Comparison of ENCODE assay signal across 23 cellular contexts in the genomic region with DNA sequence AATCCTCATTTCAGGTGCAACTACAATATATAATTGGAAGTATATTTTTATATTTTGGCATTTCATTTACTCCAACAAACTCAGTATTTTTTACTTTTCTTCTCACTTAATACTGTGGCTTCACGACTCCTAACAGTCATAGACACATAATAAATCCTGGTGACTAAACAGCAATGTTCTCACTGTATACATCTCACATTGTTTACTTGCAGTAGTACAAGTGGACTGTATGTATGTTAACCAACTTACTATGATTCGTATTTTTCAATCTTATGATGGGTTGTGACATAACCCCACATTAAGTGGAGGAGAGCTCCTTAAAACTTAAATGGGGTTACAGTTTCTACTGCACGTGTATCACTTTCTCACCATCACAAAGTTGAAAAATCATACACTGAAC. TPM values are rescaled to one million over a fixed set of nuclear protein-coding genes. Genes with fewer than 3 reads are reported as not detected.
DNase-seq lines count a peak whose midpoint lies in the region; ATAC-seq and TF ChIP-seq lines count a peak whose summit lies in the region.
"Had no signal": no experiment of that assay in that cellular context is flagged by ENCODE, and none has a peak within 500 bp of the region (broad histone marks: within the 10 kb centered on the region; RNA-seq: fewer than 3 reads in every experiment).

No MANE protein-coding gene starts in this region.

- peak overlapping the region; percentile 11 for H3K4me3 Mint-ChIP-seq in type B pancreatic cell

- DNase-seq in right atrium auricular region (ENCODE audit: low spot score) (no peak), left cardiac atrium (no peak), Panc1 (ENCODE audit: low read depth, low spot score) (no peak), foreskin keratinocyte (no peak), type B pancreatic cell (ENCODE audit: extremely low spot score, unreplicated experiment) (no peak), foreskin fibroblast (no peak), GM13977 (ENCODE audit: low spot score) (no peak)
- no peak for DNase-seq in stimulated activated naive CD4-positive, alpha-beta T cell treated with Interleukin-2 at 50 U/mL for 16 hours (lab: John Stamatoyannopoulos, UW)
- DNase-seq: activated effector memory CD4-positive, alpha-beta T cell treated with Interleukin-2 at 50 U/mL for 16 hours; central memory CD4-positive, alpha-beta T cell; DND-41; effector CD4-positive, alpha-beta T cell; KBM-7; lower lobe of right lung; naive B cell; NCI-H187; Peyer's patch; posterior cingulate gyrus; small intestine; stimulated activated CD4-positive, alpha-beta T cell treated with anti-CD3 and anti-CD28 coated beads, Interleukin-4, amount 100 ng/mL, for 4 hours; substantia nigra; T-helper 9 cell had no signal

- H3K9me3 ChIP-seq in right atrium auricular region: no peaks in the 10 kb centered on the region
- no peaks in the 10 kb centered on the region for H3K9me3 ChIP-seq in Panc1 (ENCODE audit: control insufficient read depth, insufficient read depth, low read depth, low read length)
- H3K9me3 ChIP-seq: lower lobe of right lung, Peyer's patch had no signal

- peaks cover 0 to 91% of the 10 kb centered on the region in 2 donors for H3K4me1 ChIP-seq in right atrium auricular region
- H3K4me1 ChIP-seq in Panc1 (ENCODE audit: control insufficient read depth, insufficient read depth, low read length): peaks cover 27% of the 10 kb centered on the region
- peaks cover 30% of the 10 kb centered on the region for H3K4me1 ChIP-seq in foreskin keratinocyte

- TF ChIP-seq CTCF in right atrium auricular region (IDR thresholded peaks at IDR 0.05) (no peak), Panc1 (IDR thresholded peaks at IDR 0.05) (no peak), foreskin keratinocyte (conservative IDR thresholded peaks at IDR 0.05) (no peak), type B pancreatic cell (conservative IDR thresholded peaks at IDR 0.05) (no peak), foreskin fibroblast (IDR thresholded peaks at IDR 0.05; ENCODE audit: low read depth, low read length) (no peak), GM13977 (IDR thresholded peaks at IDR 0.05; ENCODE audit: extremely low read depth, insufficient read depth, missing control alignments) (no peak)

- H3K27me3 Mint-ChIP-seq in type B pancreatic cell: no peaks in the 10 kb centered on the region
- H3K27me3 Mint-ChIP-seq: naive B cell had no signal

- no peaks in the 10 kb centered on the region for H3K9me3 Mint-ChIP-seq in type B pancreatic cell
- H3K9me3 Mint-ChIP-seq: naive B cell had no signal

- H3K27ac ChIP-seq in right atrium auricular region (peak overlapping the region; percentile 61 to 80), Panc1 (ENCODE audit: low read length) (no peak overlapping the region), foreskin keratinocyte (no peak overlapping the region)
- H3K27ac ChIP-seq: lower lobe of right lung, Peyer's patch, SK-N-MC had no signal

- H3K4me3 ChIP-seq in right atrium auricular region (no peak overlapping the region), Panc1 (ENCODE audit: low read depth in 2 of 2, low read length in 2 of 2) (no peak overlapping the region), foreskin fibroblast (ENCODE audit: low read depth in 1 of 2, low read length in 2 of 2) (no peak overlapping the region)
- H3K4me3 ChIP-seq: lower lobe of right lung, Peyer's patch had no signal

- ATAC-seq in left cardiac atrium (no peak), Panc1 (peak; percentile 47; the same call in 1 of the 2 replicates), foreskin keratinocyte (peak; percentile 64)

- no TSS peak for BruUV-seq in Panc1 (replicated peaks; lab: Mats Ljungman, UMichigan)

- no peaks in the 10 kb centered on the region for H3K36me3 ChIP-seq in right atrium auricular region
- no peaks in the 10 kb centered on the region for H3K36me3 ChIP-seq in Panc1 (ENCODE audit: control insufficient read depth, insufficient read depth, low read length)
- H3K36me3 ChIP-seq: lower lobe of right lung, Peyer's patch had no signal

- H3K27me3 ChIP-seq in right atrium auricular region: no peaks in the 10 kb centered on the region
- no peaks in the 10 kb centered on the region for H3K27me3 ChIP-seq in Panc1 (ENCODE audit: control insufficient read depth, insufficient read depth, low read length)
- no peaks in the 10 kb centered on the region for H3K27me3 ChIP-seq in foreskin keratinocyte
- H3K27me3 ChIP-seq: Peyer's patch had no signal

- peaks cover 40% of the 10 kb centered on the region for H3K4me1 Mint-ChIP-seq in type B pancreatic cell (ENCODE audit: unreplicated experiment)

- H3K36me3 Mint-ChIP-seq in type B pancreatic cell: peaks cover 9% of the 10 kb centered on the region
- H3K36me3 Mint-ChIP-seq: naive B cell had no signal

- no peak overlapping the region for H3K27ac Mint-ChIP-seq in type B pancreatic cell

- in situ Hi-C loops in Panc1 (cut with HindIII; ENCODE audit: low pct_unique_long_range_greater_than_20kb, low sequenced_read_pairs): no loop called here
- in situ Hi-C loops in GM13977 (cut with MboI; ENCODE audit: low pct_unique_long_range_greater_than_20kb, low sequenced_read_pairs, unreplicated experiment): no loop called here

- POLR2A ChIA-PET in Panc1 (lab: Charles Lee): no interaction called here

- intact Hi-C loops in left cardiac atrium (cut with DNase I): no loop called here
- intact Hi-C loops in Panc1 (cut with micrococcal nuclease; ENCODE audit: unreplicated experiment): no loop called here

- CTCF ChIA-PET in Panc1 (lab: Charles Lee): no interaction called here

RNA-seq across cellular contexts. Expression of gene ADAM10, which starts 7.5 kb away (rescaled TPM):
- total RNA-seq in right atrium auricular region (10 to 100 TPM; 40.8 to 42.0 TPM), left cardiac atrium (10 to 100 TPM; 79.8 to 84.8 TPM), Panc1 (2021; ENCODE audit: unreplicated experiment) (176 TPM), foreskin keratinocyte (162 and 166 TPM in 2 replicates), type B pancreatic cell (ENCODE audit: low replicate concordance) (228 and 438 TPM in 2 replicates)
- polyA plus RNA-seq in Panc1 (2012; ENCODE audit: insufficient read length): 148 TPM
- polyA plus RNA-seq in foreskin keratinocyte: 15.5 and 18.6 TPM in 2 replicates

RNA-seq across cellular contexts. Expression of gene MINDY2, which starts 29.1 kb away (rescaled TPM):
- total RNA-seq in right atrium auricular region (10 to 100 TPM; 20.1 to 30.0 TPM), left cardiac atrium (10 to 100 TPM; 28.7 to 35.5 TPM), Panc1 (2021; ENCODE audit: unreplicated experiment) (6.8 TPM), foreskin keratinocyte (16.0 and 16.1 TPM in 2 replicates), type B pancreatic cell (ENCODE audit: low replicate concordance) (39.8 and 82.1 TPM in 2 replicates)
- 3.1 TPM for polyA plus RNA-seq in Panc1 (2012; ENCODE audit: insufficient read length)
- polyA plus RNA-seq in foreskin keratinocyte: 2.2 and 2.6 TPM in 2 replicates

Comparison
In these comparisons a context has a peak if more than half of its experiments do, and no peak if none do; other contexts are left out.
1. H3K27ac ChIP-seq: peak in right atrium auricular region (2 of 2); none in Panc1 (single experiment) and foreskin keratinocyte (single experiment).
2. ATAC-seq: peak in Panc1 (single experiment) and foreskin keratinocyte (single experiment); none in left cardiac atrium (0 of 2).